In the genomic region with DNA sequence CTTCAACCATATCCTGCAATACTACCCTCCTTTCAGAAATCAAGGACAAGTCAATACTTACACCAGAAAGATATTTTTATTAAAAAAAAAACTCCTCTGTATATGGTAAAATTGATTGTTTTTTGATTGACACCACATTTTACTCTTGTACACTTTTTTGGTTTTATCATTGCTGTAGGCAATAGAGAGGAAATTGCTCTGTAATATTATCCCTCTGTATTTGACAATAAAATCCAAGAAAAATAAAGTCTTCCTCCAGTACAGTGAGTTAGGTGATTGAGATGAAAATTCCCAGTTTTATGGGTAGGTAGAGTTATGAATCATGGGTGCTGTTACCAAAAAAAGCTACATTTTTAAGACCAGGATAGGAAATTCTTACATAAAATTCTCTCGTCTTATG, we compare ENCODE assay signal across 38 cellular contexts. TPM values are rescaled to one million over a fixed set of nuclear protein-coding genes. Genes with fewer than 3 reads are reported as not detected.
DNase-seq lines count a peak whose midpoint lies in the region; ATAC-seq and TF ChIP-seq lines count a peak whose summit lies in the region.
"Had no signal": no experiment of that assay in that cellular context is flagged by ENCODE, and none has a peak within 500 bp of the region (broad histone marks: within the 10 kb centered on the region; RNA-seq: fewer than 3 reads in every experiment).

No MANE protein-coding gene starts in this region.

- H3K36me3 ChIP-seq in HEK293 (ENCODE audit: control insufficient read depth in 2 of 2, insufficient read depth in 1 of 2, low read length in 2 of 2) (no peaks in the 10 kb centered on the region), PC-3 (ENCODE audit: low read depth, low read length) (no peaks in the 10 kb centered on the region), Karpas-422 (ENCODE audit: insufficient read depth, low read length) (no peaks in the 10 kb centered on the region)
- H3K36me3 ChIP-seq: BE2C; BLaER1; BLaER1 treated with 17β-estradiol and CSF1 and Interleukin-3, amounts not matched to agents 10 nM and 100 nM had no signal

- intact Hi-C loops in PC-3 (cut with micrococcal nuclease) (no loop called here), MCF 10A (cut with micrococcal nuclease) (no loop called here)

- BruUV-seq in PC-3 (replicated peaks; lab: Mats Ljungman, UMichigan) (no TSS peak), MCF 10A (replicated peaks; lab: Mats Ljungman, UMichigan) (no TSS peak)

- H3K79me2 ChIP-seq in PC-3 (ENCODE audit: low read length) = no peaks in the 10 kb centered on the region
- no peaks in the 10 kb centered on the region for H3K79me2 ChIP-seq in Karpas-422 (ENCODE audit: low read length)

- DNase-seq in HEK293T (ENCODE audit: extremely low spot score) = no peak
- DNase-seq in PC-3 = no peak
- peak; percentile 2 for DNase-seq in putamen (ENCODE audit: low spot score)
- no peak for DNase-seq in Karpas-422
- DNase-seq in MCF 10A (ENCODE audit: unreplicated experiment) = no peak
- no peak for DNase-seq in NCI-H510A (lab: John Stamatoyannopoulos, UW)
- DNase-seq in type B pancreatic cell (ENCODE audit: extremely low spot score, unreplicated experiment) = no peak
- DNase-seq: 8988T; ACHN; AML-193; BE2C; C1 segment of cervical spinal cord; Caco-2; Calu3; CD4-positive, alpha-beta memory T cell; CD4-positive, alpha-beta T cell; CD4-positive, CD25-positive, alpha-beta regulatory T cell; CD8-positive, alpha-beta memory T cell; CD8-positive, alpha-beta T cell; COR-L47; DMS 273 treated with DMSO at 0.1 percent for 48 hours; DMS153; DMS53; DMS79; DMS79 treated with DMSO at 0.1 percent for 48 hours; DND-41; EL had no signal

- H3K9me3 ChIP-seq in HEK293 (ENCODE audit: control insufficient read depth, insufficient read depth, low read depth, low read length) = no peaks in the 10 kb centered on the region
- no peaks in the 10 kb centered on the region for H3K9me3 ChIP-seq in PC-3 (ENCODE audit: low read length)
- no peaks in the 10 kb centered on the region for H3K9me3 ChIP-seq in Karpas-422 (ENCODE audit: low read length)
- H3K9me3 ChIP-seq: A549; BE2C; BLaER1; BLaER1 treated with 17β-estradiol and CSF1 and Interleukin-3, amounts not matched to agents 10 nM and 100 nM had no signal

- POLR2A ChIA-PET in HEK293 (lab: Yijun Ruan, JAX) (no interaction called here), HEK293T (lab: Yijun Ruan, JAX) (no interaction called here), PC-3 (lab: Charles Lee; ENCODE audit: unreplicated experiment) (no interaction called here), MCF 10A (lab: Yijun Ruan, JAX) (interaction anchor here (0.6 to 1.2 kb wide), 4 partner anchors 10 to 1067 kb away, joined by 3 to 4 read pairs (median 3); no protein-coding TSS in a partner anchor)

- H3K9me2 ChIP-seq in PC-3 (replicated peaks; ENCODE audit: low read length) = no peaks in the 10 kb centered on the region
- no peaks in the 10 kb centered on the region for H3K9me2 ChIP-seq in Karpas-422 (replicated peaks; ENCODE audit: insufficient read depth, low read length)

- no peak overlapping the region for H3K4me2 ChIP-seq in PC-3 (ENCODE audit: low read length)
- no peak overlapping the region for H3K4me2 ChIP-seq in Karpas-422 (ENCODE audit: low read depth, low read length, poor library complexity, severe bottlenecking)
- H3K4me2 ChIP-seq: A549; BLaER1; BLaER1 treated with 17β-estradiol and CSF1 and Interleukin-3, amounts not matched to agents 10 nM and 100 nM had no signal

- H4K20me1 ChIP-seq in PC-3 (ENCODE audit: low read length) (no peaks in the 10 kb centered on the region), Karpas-422 (ENCODE audit: insufficient read depth, low read depth, low read length) (no peaks in the 10 kb centered on the region)
- H4K20me1 ChIP-seq: BLaER1; BLaER1 treated with 17β-estradiol and CSF1 and Interleukin-3, amounts not matched to agents 10 nM and 100 nM had no signal

- no peaks in the 10 kb centered on the region for H3K27me3 Mint-ChIP-seq in MCF 10A (ENCODE audit: insufficient read depth, unreplicated experiment)
- no peaks in the 10 kb centered on the region for H3K27me3 Mint-ChIP-seq in type B pancreatic cell
- H3K27me3 Mint-ChIP-seq: CD4-positive, alpha-beta T cell; CD4-positive, CD25-positive, alpha-beta regulatory T cell had no signal

- H3F3A ChIP-seq in PC-3 (ENCODE audit: low read length, unreplicated experiment) = no peaks in the 10 kb centered on the region

- H3K9ac ChIP-seq in PC-3 (ENCODE audit: low read length) (no peak overlapping the region), Karpas-422 (ENCODE audit: low read length) (no peak overlapping the region)
- H3K9ac ChIP-seq: BLaER1; BLaER1 treated with 17β-estradiol and CSF1 and Interleukin-3, amounts not matched to agents 10 nM and 100 nM had no signal

- no peaks in the 10 kb centered on the region for H3K4me1 ChIP-seq in HEK293 (ENCODE audit: control insufficient read depth, insufficient read depth, low read length)
- H3K4me1 ChIP-seq in PC-3 (ENCODE audit: insufficient read depth, low read length) = no peaks in the 10 kb centered on the region
- H3K4me1 ChIP-seq in Karpas-422 (ENCODE audit: low read length) = no peaks in the 10 kb centered on the region
- H3K4me1 ChIP-seq: A549; BE2C; BLaER1; BLaER1 treated with 17β-estradiol and CSF1 and Interleukin-3, amounts not matched to agents 10 nM and 100 nM; Caco-2 had no signal

- no peak overlapping the region for H3K27ac Mint-ChIP-seq in MCF 10A (ENCODE audit: low read depth, unreplicated experiment)
- H3K27ac Mint-ChIP-seq in type B pancreatic cell = no peak overlapping the region
- H3K27ac Mint-ChIP-seq: B cell; CD14-positive monocyte; CD4-positive, alpha-beta memory T cell; CD4-positive, alpha-beta T cell; CD4-positive, CD25-positive, alpha-beta regulatory T cell; CD8-positive, alpha-beta memory T cell; CD8-positive, alpha-beta T cell had no signal

- no peak for TF ChIP-seq CTCF in HEK293 (tag by site-specific recombination; IDR thresholded peaks at IDR 0.05)
- no peak for TF ChIP-seq CTCF in PC-3 (conservative IDR thresholded peaks at IDR 0.05; ENCODE audit: low read depth, low read length)
- TF ChIP-seq CTCF in MCF 10A (IDR thresholded peaks at IDR 0.05; ENCODE audit: unreplicated experiment) = no peak
- TF ChIP-seq CTCF in type B pancreatic cell (conservative IDR thresholded peaks at IDR 0.05) = no peak

- H2AFZ ChIP-seq in PC-3 (ENCODE audit: low read length) (no peak overlapping the region), Karpas-422 (ENCODE audit: low read length) (no peak overlapping the region)

- CTCF ChIA-PET in HEK293 (lab: Yijun Ruan, JAX) = no interaction called here
- CTCF ChIA-PET in HEK293T (lab: Yijun Ruan, JAX) = no interaction called here
- CTCF ChIA-PET in PC-3 (lab: Charles Lee) = no interaction called here
- CTCF ChIA-PET in MCF 10A (lab: Yijun Ruan, JAX) = interaction anchor here (0.5 kb wide), 1 partner anchor 38 kb away, joined by 3 read pairs; no protein-coding TSS in a partner anchor

- ATAC-seq in PC-3 = peak; percentile 29; the same call in 1 of the 2 replicates
- ATAC-seq: A549; CD8-positive, alpha-beta T cell had no signal

- H3K36me3 Mint-ChIP-seq in MCF 10A (ENCODE audit: insufficient read depth, unreplicated experiment) = peaks cover 6% of the 10 kb centered on the region
- H3K36me3 Mint-ChIP-seq in type B pancreatic cell = no peaks in the 10 kb centered on the region
- H3K36me3 Mint-ChIP-seq: CD14-positive monocyte; CD4-positive, alpha-beta memory T cell; CD4-positive, CD25-positive, alpha-beta regulatory T cell; CD8-positive, alpha-beta memory T cell; CD8-positive, alpha-beta T cell had no signal

- H3K4me3 ChIP-seq in HEK293 (ENCODE audit: low read depth, low read length) (no peak overlapping the region), PC-3 (ENCODE audit: low read length) (no peak overlapping the region), Karpas-422 (ENCODE audit: low read length) (no peak overlapping the region)
- H3K4me3 ChIP-seq: A549; BLaER1; BLaER1 treated with 17β-estradiol and CSF1 and Interleukin-3, amounts not matched to agents 10 nM and 100 nM had no signal

- H3K9me3 Mint-ChIP-seq in MCF 10A (ENCODE audit: unreplicated experiment) (peaks cover 8% of the 10 kb centered on the region), type B pancreatic cell (peaks cover 8% of the 10 kb centered on the region)
- H3K9me3 Mint-ChIP-seq: CD4-positive, alpha-beta T cell; CD8-positive, alpha-beta memory T cell; CD8-positive, alpha-beta T cell had no signal

- H3K4me3 Mint-ChIP-seq in MCF 10A (ENCODE audit: unreplicated experiment) (no peak overlapping the region), type B pancreatic cell (no peak overlapping the region)
- H3K4me3 Mint-ChIP-seq: B cell; CD14-positive monocyte; CD4-positive, alpha-beta memory T cell; CD4-positive, alpha-beta T cell; CD4-positive, CD25-positive, alpha-beta regulatory T cell; CD8-positive, alpha-beta memory T cell; CD8-positive, alpha-beta T cell had no signal

- H3K27ac ChIP-seq in HEK293 (ENCODE audit: extremely low read depth, low read depth, low read length) (no peak overlapping the region), PC-3 (ENCODE audit: low read length) (no peak overlapping the region), Karpas-422 (ENCODE audit: low read length) (no peak overlapping the region)
- H3K27ac ChIP-seq: 22Rv1; A549; BLaER1; BLaER1 treated with 17β-estradiol and CSF1 and Interleukin-3, amounts not matched to agents 10 nM and 100 nM; C4-2B had no signal

- H3K27me3 ChIP-seq in PC-3 (ENCODE audit: low read length) (peaks cover 13% of the 10 kb centered on the region; the same call in 1 of the 2 replicates), Karpas-422 (ENCODE audit: low read length) (no peaks in the 10 kb centered on the region)
- H3K27me3 ChIP-seq: BE2C; BLaER1; BLaER1 treated with 17β-estradiol and CSF1 and Interleukin-3, amounts not matched to agents 10 nM and 100 nM had no signal

- H3K4me1 Mint-ChIP-seq in MCF 10A (ENCODE audit: insufficient read depth, unreplicated experiment) = peaks cover 16% of the 10 kb centered on the region
- no peaks in the 10 kb centered on the region for H3K4me1 Mint-ChIP-seq in type B pancreatic cell (ENCODE audit: unreplicated experiment)
- H3K4me1 Mint-ChIP-seq: B cell; CD14-positive monocyte; CD4-positive, alpha-beta memory T cell; CD4-positive, CD25-positive, alpha-beta regulatory T cell; CD8-positive, alpha-beta memory T cell had no signal

TF ChIP-seq in HEK293, 187 proteins besides CTCF, POLR2A, EP300 and RAD21 (continues in another document):
- no peak for TF ChIP-seq ZNF792 (tag by site-specific recombination; IDR thresholded peaks at IDR 0.05)
- TF ChIP-seq ZNF585B (tag by site-specific recombination; IDR thresholded peaks at IDR 0.05) = no peak

TF ChIP-seq in HEK293T, 16 proteins besides CTCF, POLR2A, EP300 and RAD21 (continues in another document):
- TF ChIP-seq ARNT (IDR thresholded peaks at IDR 0.05) = no peak

RNA-seq across cellular contexts. Expression of a gene that starts 22.6 kb away (rescaled TPM):
- not detected in 2 replicates for total RNA-seq in PC-3 (2014; rRNA removed)
- total RNA-seq in Karpas-422 (2014; rRNA removed; shearing (Covaris generic); ENCODE audit: low replicate concordance) = not detected in 2 replicates
- not detected in 2 replicates for total RNA-seq in MCF 10A (2022)
- total RNA-seq in type B pancreatic cell (ENCODE audit: low replicate concordance) = 0.31 and 2.0 TPM in 2 replicates
- total RNA-seq: A172; A673; B cell; Caco-2; CD4-positive, alpha-beta memory T cell; CD4-positive, alpha-beta T cell; CD4-positive, CD25-positive, alpha-beta regulatory T cell; CD8-positive, alpha-beta memory T cell; CD8-positive, alpha-beta T cell; Daoy had no signal

RNA-seq across cellular contexts. Expression of a gene that starts 31.7 kb away (rescaled TPM):
- total RNA-seq in PC-3 (2014; rRNA removed) (not detected in 2 replicates), MCF 10A (2022) (not detected in 2 replicates), type B pancreatic cell (ENCODE audit: low replicate concordance) (0.29 TPM in 1 of 2 replicates, not detected in the other)
- not detected in 2 replicates for total RNA-seq in Karpas-422 (2014; rRNA removed; shearing (Covaris generic); ENCODE audit: low replicate concordance)
- total RNA-seq: A172; A673; B cell; Caco-2; Calu3; CD4-positive, alpha-beta memory T cell; CD4-positive, alpha-beta T cell; CD4-positive, CD25-positive, alpha-beta regulatory T cell; CD8-positive, alpha-beta memory T cell; CD8-positive, alpha-beta T cell; Daoy had no signal
